Comparison of ENCODE assay signal across 20 cellular contexts in the genomic region with DNA sequence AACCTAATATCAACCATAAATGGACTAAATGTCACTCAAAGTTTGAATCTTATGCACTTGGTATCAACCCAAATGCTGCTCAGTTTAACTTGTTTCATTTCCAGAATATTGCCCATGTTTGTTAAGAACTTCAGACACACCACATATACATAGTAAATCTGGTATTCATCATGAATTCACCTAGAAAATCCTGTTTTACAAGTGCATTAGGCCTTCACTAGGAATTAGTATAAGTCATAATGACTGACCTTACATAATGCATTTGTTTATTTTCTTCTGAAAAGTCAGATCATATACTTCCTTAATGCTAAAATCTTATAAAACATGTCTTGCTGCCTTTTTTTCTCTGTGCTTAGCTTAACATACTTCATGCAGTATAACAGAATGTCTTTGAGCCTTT.
DNase-seq lines count a peak whose midpoint lies in the region; ATAC-seq and TF ChIP-seq lines count a peak whose summit lies in the region.
"Had no signal": no experiment of that assay in that cellular context is flagged by ENCODE, and none has a peak within 500 bp of the region (broad histone marks: within the 10 kb centered on the region; RNA-seq: fewer than 3 reads in every experiment).

No MANE protein-coding gene starts in this region.

- POLR2A ChIA-PET in PC-3 (lab: Charles Lee; ENCODE audit: unreplicated experiment), result no interaction called here

- peak; percentile 59; the same call in 1 of the 2 replicates for ATAC-seq in PC-3
- ATAC-seq: CD8-positive, alpha-beta T cell had no signal

- no peak overlapping the region for H3K9ac ChIP-seq in PC-3 (ENCODE audit: low read length)
- H3K9ac ChIP-seq: BLaER1, GM23248 had no signal

- no peaks in the 10 kb centered on the region for H3K9me2 ChIP-seq in PC-3 (replicated peaks; ENCODE audit: low read length)

- TF ChIP-seq CTCF in PC-3 (conservative IDR thresholded peaks at IDR 0.05; ENCODE audit: low read depth, low read length) (no peak), epithelial cell of esophagus (IDR thresholded peaks at IDR 0.05; ENCODE audit: insufficient read depth, low read depth, low read length, missing control alignments) (no peak)

- H2AFZ ChIP-seq in PC-3 (ENCODE audit: low read length), result no peak overlapping the region
- H2AFZ ChIP-seq: GM23248 had no signal

- CTCF ChIA-PET in PC-3 (lab: Charles Lee), result no interaction called here

- no peaks in the 10 kb centered on the region for H3F3A ChIP-seq in PC-3 (ENCODE audit: low read length, unreplicated experiment)

- intact Hi-C loops in PC-3 (cut with micrococcal nuclease), result no loop called here

- H3K4me3 ChIP-seq in PC-3 (ENCODE audit: low read length) (no peak overlapping the region), epithelial cell of esophagus (ENCODE audit: low read length) (no peak overlapping the region)
- H3K4me3 ChIP-seq: BLaER1, GM23248 had no signal

- H3K9me3 ChIP-seq in PC-3 (ENCODE audit: low read length), result no peaks in the 10 kb centered on the region

- no peaks in the 10 kb centered on the region for H3K79me2 ChIP-seq in PC-3 (ENCODE audit: low read length)

- no peaks in the 10 kb centered on the region for H4K20me1 ChIP-seq in PC-3 (ENCODE audit: low read length)
- H4K20me1 ChIP-seq: BLaER1 had no signal

- H3K27me3 ChIP-seq in PC-3 (ENCODE audit: low read length), result no peaks in the 10 kb centered on the region
- H3K27me3 ChIP-seq: BLaER1 had no signal

- H3K4me2 ChIP-seq in PC-3 (ENCODE audit: low read length), result peak overlapping the region; percentile 39; the same call in 1 of the 2 replicates
- H3K4me2 ChIP-seq: BLaER1 had no signal

- H3K27ac ChIP-seq in PC-3 (ENCODE audit: low read length), result no peak overlapping the region
- H3K27ac ChIP-seq: 22Rv1, BLaER1, C4-2B, GM23248 had no signal

- BruUV-seq in PC-3 (replicated peaks; lab: Mats Ljungman, UMichigan), result no TSS peak

- DNase-seq in SIG-M5 treated with dmso at 0.1 percent for 504 hours (lab: John Stamatoyannopoulos, UW; ENCODE audit: unreplicated experiment) (peak; percentile 16), SIG-M5 (lab: John Stamatoyannopoulos, UW) (no peak), PC-3 (peak; percentile 75), epithelial cell of esophagus (ENCODE audit: low read depth) (peak; percentile 71), retina (no peak)
- no peak for DNase-seq in stimulated activated CD8-positive, alpha-beta memory T cell treated with anti-CD3 and anti-CD28 coated beads, Interleukin-4, amount 100 ng/mL, for 48 hours
- no peak for DNase-seq in activated T-cell treated with anti-CD3 and anti-CD28 coated beads, Interleukin-2, amount 50 U/mL, for 1 hour
- DNase-seq in activated naive CD4-positive, alpha-beta T cell (lab: John Stamatoyannopoulos, UW), result no peak
- DNase-seq: Caco-2; CD4-positive, CD25-positive, alpha-beta regulatory T cell; CD8-positive, alpha-beta T cell; DMS153; DMS79 treated with DMSO at 0.1 percent for 48 hours; GF-D8; GM23248; H7; HCEC 1CT had no signal

- peaks cover 18% of the 10 kb centered on the region; the same call in 1 of the 2 replicates for H3K4me1 ChIP-seq in PC-3 (ENCODE audit: insufficient read depth, low read length)
- H3K4me1 ChIP-seq: BLaER1, Caco-2 had no signal

- H3K36me3 ChIP-seq in PC-3 (ENCODE audit: low read depth, low read length), result no peaks in the 10 kb centered on the region

Comparison
In these comparisons a context has a peak if more than half of its experiments do, and no peak if none do; other contexts are left out.
1. DNase-seq: peak in SIG-M5 treated with dmso at 0.1 percent for 504 hours (single experiment), PC-3 (single experiment) and epithelial cell of esophagus (single experiment); none in SIG-M5 (single experiment), stimulated activated CD8-positive, alpha-beta memory T cell treated with anti-CD3 and anti-CD28 coated beads, Interleukin-4, amount 100 ng/mL, for 48 hours (single experiment), retina (single experiment), activated T-cell treated with anti-CD3 and anti-CD28 coated beads, Interleukin-2, amount 50 U/mL, for 1 hour (single experiment) and activated naive CD4-positive, alpha-beta T cell (0 of 4).